Comparison of ENCODE assay signal across 1 cellular context in the genomic region with DNA sequence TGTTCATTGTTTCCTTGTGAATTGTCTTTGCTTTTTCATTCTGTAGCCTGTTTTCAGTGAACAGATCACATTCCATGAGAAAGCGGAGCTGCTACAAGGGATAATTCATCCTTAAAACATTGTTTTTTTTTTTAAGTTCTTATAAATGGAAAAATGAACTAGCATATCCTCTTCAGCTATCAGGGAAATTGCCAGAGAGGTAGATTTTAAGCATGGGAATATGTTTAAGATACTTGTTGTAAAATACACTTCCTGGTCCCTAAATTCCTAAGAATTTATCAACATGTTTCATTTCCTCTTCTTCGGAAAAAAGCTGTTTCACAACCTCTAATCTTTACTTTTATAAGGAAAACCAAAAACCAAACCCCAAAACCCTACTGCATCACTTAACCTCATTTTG.
TF ChIP-seq lines count a peak whose summit lies in the region.

No MANE protein-coding gene starts in this region.

TF ChIP-seq in HepG2, 621 proteins besides CTCF, POLR2A, EP300 and RAD21:
- TF ChIP-seq ZBED4 (CRISPR knock-in tag; IDR thresholded peaks at IDR 0.05; ENCODE audit: borderline replicate concordance), result no peak
- TF ChIP-seq, protein P1, sequence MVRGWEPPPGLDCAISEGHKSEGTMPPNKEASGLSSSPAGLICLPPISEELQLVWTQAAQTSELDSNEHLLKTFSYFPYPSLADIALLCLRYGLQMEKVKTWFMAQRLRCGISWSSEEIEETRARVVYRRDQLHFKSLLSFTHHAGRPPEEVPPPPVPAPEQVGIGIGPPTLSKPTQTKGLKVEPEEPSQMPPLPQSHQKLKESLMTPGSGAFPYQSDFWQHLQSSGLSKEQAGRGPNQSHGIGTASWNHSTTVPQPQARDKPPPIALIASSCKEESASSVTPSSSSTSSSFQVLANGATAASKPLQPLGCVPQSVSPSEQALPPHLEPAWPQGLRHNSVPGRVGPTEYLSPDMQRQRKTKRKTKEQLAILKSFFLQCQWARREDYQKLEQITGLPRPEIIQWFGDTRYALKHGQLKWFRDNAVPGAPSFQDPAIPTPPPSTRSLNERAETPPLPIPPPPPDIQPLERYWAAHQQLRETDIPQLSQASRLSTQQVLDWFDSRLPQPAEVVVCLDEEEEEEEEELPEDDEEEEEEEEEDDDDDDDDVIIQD (CRISPR knock-in tag; IDR thresholded peaks at IDR 0.05; ENCODE audit: low read depth), result no peak
- TF ChIP-seq ZNF430 (CRISPR knock-in tag; IDR thresholded peaks at IDR 0.05), result no peak
- TF ChIP-seq ZNF136 (CRISPR knock-in tag; IDR thresholded peaks at IDR 0.05; ENCODE audit: low read depth), result no peak
- TF ChIP-seq ZNF180 (CRISPR knock-in tag; IDR thresholded peaks at IDR 0.05; ENCODE audit: borderline replicate concordance, low read depth), result no peak
- no peak for TF ChIP-seq NCOA1 (CRISPR knock-in tag; IDR thresholded peaks at IDR 0.05)
- TF ChIP-seq HOXA3 (CRISPR knock-in tag; IDR thresholded peaks at IDR 0.05), result no peak
- no peak for TF ChIP-seq GATAD2A (CRISPR knock-in tag; IDR thresholded peaks at IDR 0.05)
- TF ChIP-seq ARID2 (CRISPR knock-in tag; IDR thresholded peaks at IDR 0.05; ENCODE audit: borderline replicate concordance), result no peak
- no peak for TF ChIP-seq HNRNPK (IDR thresholded peaks at IDR 0.05; ENCODE audit: low read depth, low read length, poor library complexity, severe bottlenecking)
- no peak for TF ChIP-seq IKZF1 (IDR thresholded peaks at IDR 0.05)
- no peak for TF ChIP-seq HBP1 (CRISPR knock-in tag; IDR thresholded peaks at IDR 0.05; ENCODE audit: low read depth)
- TF ChIP-seq ZNF207 (IDR thresholded peaks at IDR 0.05; ENCODE audit: borderline replicate concordance), result no peak
- TF ChIP-seq RNF2 (conservative IDR thresholded peaks at IDR 0.05; ENCODE audit: low read depth), result no peak
- TF ChIP-seq ELF1 (CRISPR knock-in tag; IDR thresholded peaks at IDR 0.05), result no peak
- no peak for TF ChIP-seq ATRX (CRISPR knock-in tag; IDR thresholded peaks at IDR 0.05; ENCODE audit: borderline replicate concordance)
